9 cellular contexts compared by ENCODE assay signal in the genomic region with DNA sequence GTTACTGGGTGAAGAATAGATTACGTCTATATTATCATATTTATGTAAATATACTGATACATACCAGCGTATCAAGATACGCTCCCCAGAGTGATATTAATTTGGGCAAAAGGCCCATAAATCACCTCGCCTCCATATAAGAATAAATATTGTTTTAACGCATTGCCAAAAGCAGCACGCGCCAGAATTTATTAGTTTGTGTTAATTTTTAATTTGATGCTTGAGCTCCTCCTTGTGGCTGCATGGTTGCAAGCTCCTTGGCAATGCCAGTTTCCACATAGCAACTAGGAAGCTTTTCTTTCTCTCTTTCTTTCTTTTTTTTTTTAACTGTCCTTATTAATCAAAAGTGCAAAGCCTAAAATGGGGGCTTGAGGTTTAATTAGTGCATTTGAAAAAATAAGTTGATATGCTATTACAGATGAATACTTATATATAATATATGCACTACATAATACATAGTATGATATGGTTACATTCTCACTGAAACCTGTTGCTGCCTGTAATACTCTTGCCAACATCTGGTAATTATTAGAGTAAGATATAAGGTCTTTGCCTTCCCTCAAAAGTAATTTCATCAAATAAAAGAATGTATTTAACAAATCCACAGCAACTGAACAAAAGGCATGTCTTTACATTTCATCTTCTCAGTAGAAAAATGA.
DNase-seq lines count a peak whose midpoint lies in the region; ATAC-seq and TF ChIP-seq lines count a peak whose summit lies in the region.
"Had no signal": no experiment of that assay in that cellular context is flagged by ENCODE, and none has a peak within 500 bp of the region (broad histone marks: within the 10 kb centered on the region; RNA-seq: fewer than 3 reads in every experiment).

No MANE protein-coding gene starts in this region.

- intact Hi-C loops in prostate gland (cut with DNase I) = loop anchor here (2.0 to 5.0 kb wide), 2 partner anchors 396 to 783 kb away; no protein-coding TSS in a partner anchor

- H3K27me3 ChIP-seq in SK-N-SH (ENCODE audit: insufficient read depth) = no peaks in the 10 kb centered on the region
- H3K27me3 ChIP-seq in prostate gland (replicated peaks; ENCODE audit: insufficient read depth) = no peaks in the 10 kb centered on the region
- H3K27me3 ChIP-seq: SJSA1 had no signal

- no peak overlapping the region for H3K4me2 ChIP-seq in SK-N-SH

- TF ChIP-seq CTCF in SK-N-SH (IDR thresholded peaks at IDR 0.05) (peak; percentile 85), foreskin fibroblast (IDR thresholded peaks at IDR 0.05; ENCODE audit: low read depth, low read length) (peak; percentile 80), prostate gland (IDR thresholded peaks at IDR 0.05) (peak; percentile 60 to 78 (median 68))

- TF ChIP-seq EP300 in SK-N-SH (IDR thresholded peaks at IDR 0.05; ENCODE audit: borderline replicate concordance in 1 of 2, low read depth in 1 of 2, low read length in 1 of 2) = no peak

- TF ChIP-seq POLR2A in prostate gland (IDR thresholded peaks at IDR 0.05) = no peak

- H3K4me3 ChIP-seq in SK-N-SH (ENCODE audit: low read depth in 2 of 2, low read length in 1 of 2) (peak overlapping the region in 1 of 2 experiments; percentile 17; a peak in 1 of 4 replicates), foreskin fibroblast (ENCODE audit: low read depth in 1 of 2, low read length in 2 of 2) (no peak overlapping the region), prostate gland (no peak overlapping the region)
- H3K4me3 ChIP-seq: SJSA1 had no signal

- DNase-seq in COR-L47 (lab: John Stamatoyannopoulos, UW) = peak; percentile 39
- DNase-seq in HT-29 (ENCODE audit: low spot score) = peak; percentile 48
- DNase-seq in SK-N-SH = peak; percentile 34
- peak; percentile 17 to 75 for DNase-seq in foreskin fibroblast
- DNase-seq in prostate gland (ENCODE audit: low spot score) = peak; percentile 57
- no peak for DNase-seq in NCI-H526 treated with DMSO at 0.1 percent for 48 hours (lab: John Stamatoyannopoulos, UW)

- ATAC-seq in GM18907 (IDR thresholded peaks at IDR 0.05; ENCODE audit: unreplicated experiment) = peak; percentile 56
- no peak for ATAC-seq in GM19328 (IDR thresholded peaks at IDR 0.05; ENCODE audit: unreplicated experiment)

- peak; percentile 86 for TF ChIP-seq RAD21 in SK-N-SH (IDR thresholded peaks at IDR 0.05; ENCODE audit: low read length)

- H2AFZ ChIP-seq in SK-N-SH (ENCODE audit: low read depth) = no peak overlapping the region

- POLR2A ChIA-PET in SK-N-SH (lab: Yijun Ruan, JAX) = no interaction called here

- H4K20me1 ChIP-seq in SK-N-SH (ENCODE audit: insufficient read depth) = no peaks in the 10 kb centered on the region

- H3K27ac ChIP-seq in SK-N-SH (ENCODE audit: low read depth in 2 of 2, low read length in 1 of 2) = no peak overlapping the region
- no peak overlapping the region for H3K27ac ChIP-seq in prostate gland
- H3K27ac ChIP-seq: SJSA1 had no signal

- no peak overlapping the region for H3K9ac ChIP-seq in SK-N-SH

- no peaks in the 10 kb centered on the region for H3K79me2 ChIP-seq in SK-N-SH (ENCODE audit: insufficient read depth)

- no peaks in the 10 kb centered on the region for H3K9me3 ChIP-seq in SK-N-SH
- no peaks in the 10 kb centered on the region for H3K9me3 ChIP-seq in prostate gland
- H3K9me3 ChIP-seq: SJSA1 had no signal

- WGBS in SK-N-SH (ENCODE audit: low lambda C conversion rate) = 16% methylated on average over 7 of the region's 7 CpGs
- WGBS in prostate gland = 5% methylated on average over 7 of the region's 7 CpGs

- no peaks in the 10 kb centered on the region for H3K36me3 ChIP-seq in SK-N-SH (replicated peaks in 1 of 2; ENCODE audit: control insufficient read depth in 1 of 2, insufficient read depth in 2 of 2, low read length in 1 of 2)
- H3K36me3 ChIP-seq in prostate gland = no peaks in the 10 kb centered on the region
- H3K36me3 ChIP-seq: SJSA1 had no signal

- H3K9me2 ChIP-seq in SK-N-SH = no peaks in the 10 kb centered on the region

- CTCF ChIA-PET in SK-N-SH (lab: Yijun Ruan, JAX) = interaction anchor here (0.7 to 4.0 kb wide), 20 partner anchors 8 to 871 kb away, joined by 3 to 20 read pairs (median 4); no protein-coding TSS in a partner anchor

- no peaks in the 10 kb centered on the region for H3F3A ChIP-seq in SK-N-SH (replicated peaks; ENCODE audit: insufficient read depth)

- H3K4me1 ChIP-seq in SK-N-SH (ENCODE audit: control insufficient read depth in 1 of 2, insufficient read depth in 2 of 2, low read depth in 1 of 2, low read length in 1 of 2) (no peaks in the 10 kb centered on the region), prostate gland (replicated peaks) (no peaks in the 10 kb centered on the region)
- H3K4me1 ChIP-seq: SJSA1 had no signal

TF ChIP-seq in SK-N-SH, 30 proteins besides CTCF, POLR2A, EP300 and RAD21:
- TF ChIP-seq, protein P1, sequence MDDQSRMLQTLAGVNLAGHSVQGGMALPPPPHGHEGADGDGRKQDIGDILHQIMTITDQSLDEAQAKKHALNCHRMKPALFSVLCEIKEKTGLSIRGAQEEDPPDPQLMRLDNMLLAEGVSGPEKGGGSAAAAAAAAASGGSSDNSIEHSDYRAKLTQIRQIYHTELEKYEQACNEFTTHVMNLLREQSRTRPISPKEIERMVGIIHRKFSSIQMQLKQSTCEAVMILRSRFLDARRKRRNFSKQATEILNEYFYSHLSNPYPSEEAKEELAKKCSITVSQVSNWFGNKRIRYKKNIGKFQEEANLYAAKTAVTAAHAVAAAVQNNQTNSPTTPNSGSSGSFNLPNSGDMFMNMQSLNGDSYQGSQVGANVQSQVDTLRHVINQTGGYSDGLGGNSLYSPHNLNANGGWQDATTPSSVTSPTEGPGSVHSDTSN (IDR thresholded peaks at IDR 0.05) = no peak
- TF ChIP-seq, protein P2, sequence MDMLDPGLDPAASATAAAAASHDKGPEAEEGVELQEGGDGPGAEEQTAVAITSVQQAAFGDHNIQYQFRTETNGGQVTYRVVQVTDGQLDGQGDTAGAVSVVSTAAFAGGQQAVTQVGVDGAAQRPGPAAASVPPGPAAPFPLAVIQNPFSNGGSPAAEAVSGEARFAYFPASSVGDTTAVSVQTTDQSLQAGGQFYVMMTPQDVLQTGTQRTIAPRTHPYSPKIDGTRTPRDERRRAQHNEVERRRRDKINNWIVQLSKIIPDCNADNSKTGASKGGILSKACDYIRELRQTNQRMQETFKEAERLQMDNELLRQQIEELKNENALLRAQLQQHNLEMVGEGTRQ (IDR thresholded peaks at IDR 0.05; ENCODE audit: borderline replicate concordance, low read depth, low read length) = no peak
- TF ChIP-seq TCF12 (IDR thresholded peaks at IDR 0.05) = no peak
- TF ChIP-seq, protein P3, sequence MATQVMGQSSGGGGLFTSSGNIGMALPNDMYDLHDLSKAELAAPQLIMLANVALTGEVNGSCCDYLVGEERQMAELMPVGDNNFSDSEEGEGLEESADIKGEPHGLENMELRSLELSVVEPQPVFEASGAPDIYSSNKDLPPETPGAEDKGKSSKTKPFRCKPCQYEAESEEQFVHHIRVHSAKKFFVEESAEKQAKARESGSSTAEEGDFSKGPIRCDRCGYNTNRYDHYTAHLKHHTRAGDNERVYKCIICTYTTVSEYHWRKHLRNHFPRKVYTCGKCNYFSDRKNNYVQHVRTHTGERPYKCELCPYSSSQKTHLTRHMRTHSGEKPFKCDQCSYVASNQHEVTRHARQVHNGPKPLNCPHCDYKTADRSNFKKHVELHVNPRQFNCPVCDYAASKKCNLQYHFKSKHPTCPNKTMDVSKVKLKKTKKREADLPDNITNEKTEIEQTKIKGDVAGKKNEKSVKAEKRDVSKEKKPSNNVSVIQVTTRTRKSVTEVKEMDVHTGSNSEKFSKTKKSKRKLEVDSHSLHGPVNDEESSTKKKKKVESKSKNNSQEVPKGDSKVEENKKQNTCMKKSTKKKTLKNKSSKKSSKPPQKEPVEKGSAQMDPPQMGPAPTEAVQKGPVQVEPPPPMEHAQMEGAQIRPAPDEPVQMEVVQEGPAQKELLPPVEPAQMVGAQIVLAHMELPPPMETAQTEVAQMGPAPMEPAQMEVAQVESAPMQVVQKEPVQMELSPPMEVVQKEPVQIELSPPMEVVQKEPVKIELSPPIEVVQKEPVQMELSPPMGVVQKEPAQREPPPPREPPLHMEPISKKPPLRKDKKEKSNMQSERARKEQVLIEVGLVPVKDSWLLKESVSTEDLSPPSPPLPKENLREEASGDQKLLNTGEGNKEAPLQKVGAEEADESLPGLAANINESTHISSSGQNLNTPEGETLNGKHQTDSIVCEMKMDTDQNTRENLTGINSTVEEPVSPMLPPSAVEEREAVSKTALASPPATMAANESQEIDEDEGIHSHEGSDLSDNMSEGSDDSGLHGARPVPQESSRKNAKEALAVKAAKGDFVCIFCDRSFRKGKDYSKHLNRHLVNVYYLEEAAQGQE (IDR thresholded peaks at IDR 0.05; ENCODE audit: low read depth, low read length) = no peak
- no peak for TF ChIP-seq CHD2 (IDR thresholded peaks at IDR 0.05; ENCODE audit: low read length, partially characterized antibody)
- no peak for TF ChIP-seq SIN3A (IDR thresholded peaks at IDR 0.05; ENCODE audit: borderline replicate concordance, low read depth, low read length)
- peak; percentile 79 for TF ChIP-seq RFX5 (IDR thresholded peaks at IDR 0.05; ENCODE audit: low read length)
- TF ChIP-seq SMC3 (IDR thresholded peaks at IDR 0.05; ENCODE audit: low read depth, low read length) = peak; percentile 70
- TF ChIP-seq, protein P4, sequence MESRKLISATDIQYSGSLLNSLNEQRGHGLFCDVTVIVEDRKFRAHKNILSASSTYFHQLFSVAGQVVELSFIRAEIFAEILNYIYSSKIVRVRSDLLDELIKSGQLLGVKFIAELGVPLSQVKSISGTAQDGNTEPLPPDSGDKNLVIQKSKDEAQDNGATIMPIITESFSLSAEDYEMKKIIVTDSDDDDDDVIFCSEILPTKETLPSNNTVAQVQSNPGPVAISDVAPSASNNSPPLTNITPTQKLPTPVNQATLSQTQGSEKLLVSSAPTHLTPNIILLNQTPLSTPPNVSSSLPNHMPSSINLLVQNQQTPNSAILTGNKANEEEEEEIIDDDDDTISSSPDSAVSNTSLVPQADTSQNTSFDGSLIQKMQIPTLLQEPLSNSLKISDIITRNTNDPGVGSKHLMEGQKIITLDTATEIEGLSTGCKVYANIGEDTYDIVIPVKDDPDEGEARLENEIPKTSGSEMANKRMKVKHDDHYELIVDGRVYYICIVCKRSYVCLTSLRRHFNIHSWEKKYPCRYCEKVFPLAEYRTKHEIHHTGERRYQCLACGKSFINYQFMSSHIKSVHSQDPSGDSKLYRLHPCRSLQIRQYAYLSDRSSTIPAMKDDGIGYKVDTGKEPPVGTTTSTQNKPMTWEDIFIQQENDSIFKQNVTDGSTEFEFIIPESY (IDR thresholded peaks at IDR 0.05; ENCODE audit: borderline replicate concordance, low read depth) = no peak
- TF ChIP-seq RXRA (IDR thresholded peaks at IDR 0.05; ENCODE audit: borderline replicate concordance, low read depth) = no peak
